In the genomic region with DNA sequence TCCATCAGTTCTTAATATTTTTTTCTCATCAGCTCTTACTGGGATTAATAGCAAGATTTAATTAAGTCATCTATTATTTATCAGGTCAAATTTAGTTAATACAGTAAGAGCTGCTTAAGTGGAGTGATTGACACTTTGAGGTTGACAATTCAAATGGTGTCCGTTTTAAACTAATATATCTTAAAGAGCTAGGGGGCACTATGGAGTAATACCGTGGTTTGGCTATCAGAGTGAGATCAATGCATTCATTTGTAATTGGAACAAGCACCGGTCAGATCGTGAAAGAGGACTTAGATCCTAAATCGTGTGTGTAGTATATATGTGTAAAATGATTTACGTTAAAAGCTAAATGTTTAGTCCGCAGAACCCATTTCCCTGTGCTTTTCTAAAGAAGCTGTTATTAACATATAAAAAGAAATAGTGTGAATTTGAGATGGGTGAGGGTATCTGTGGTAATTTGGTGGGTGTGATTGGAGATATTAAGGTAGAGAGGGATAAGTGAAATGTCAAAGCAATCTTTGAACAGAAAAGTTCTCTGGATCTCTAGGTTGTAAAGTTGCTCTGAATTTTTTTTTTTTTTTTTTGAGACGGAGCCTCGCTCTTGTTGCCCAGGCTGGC, we compare ENCODE assay signal across 8 cellular contexts. TPM values are rescaled to one million over a fixed set of nuclear protein-coding genes. Genes with fewer than 3 reads are reported as not detected.
DNase-seq lines count a peak whose midpoint lies in the region; ATAC-seq, FAIRE-seq and TF ChIP-seq lines count a peak whose summit lies in the region.

No MANE protein-coding gene starts in this region.

- H3K4me2 ChIP-seq in Loucy (ENCODE audit: low read depth, low read length, poor library complexity, severe bottlenecking): peak overlapping the region; percentile 93

- H3K4me1 ChIP-seq in Loucy (ENCODE audit: insufficient read depth, low read length, poor library complexity, severe bottlenecking): peaks cover 33% of the 10 kb centered on the region

- no peak for ATAC-seq in activated CD8-positive, alpha-beta memory T cell treated with anti-CD3 and anti-CD28 coated beads, Interleukin-2, amount 10 ng/mL, durations not matched to agents 7 days and 5 days

- TF ChIP-seq CTCF in Loucy (conservative IDR thresholded peaks at IDR 0.05; ENCODE audit: low read length): peak; percentile 75
- peak; percentile 52 to 64 (median 56) for TF ChIP-seq CTCF in nephron (IDR thresholded peaks at IDR 0.05; ENCODE audit: unreplicated experiment in 3 of 3)

- no peak overlapping the region for H3K27ac Mint-ChIP-seq in nephron
- no peak overlapping the region for H3K27ac Mint-ChIP-seq in activated CD8-positive, alpha-beta memory T cell treated with anti-CD3 and anti-CD28 coated beads, Interleukin-2, amount 10 ng/mL, durations not matched to agents 7 days and 5 days

- H3K36me3 Mint-ChIP-seq in nephron (ENCODE audit: low read depth): no peaks in the 10 kb centered on the region
- H3K36me3 Mint-ChIP-seq in activated CD8-positive, alpha-beta memory T cell treated with anti-CD3 and anti-CD28 coated beads, Interleukin-2, amount 10 ng/mL, durations not matched to agents 7 days and 5 days: no peaks in the 10 kb centered on the region

- H3K27me3 ChIP-seq in Loucy (ENCODE audit: insufficient read depth, low read length, poor library complexity, severe bottlenecking): no peaks in the 10 kb centered on the region

- FAIRE-seq in endometrium (lab: Jason Lieb, UNC): peak; percentile 70

- peak overlapping the region; percentile 77 for H3K9ac ChIP-seq in Loucy (ENCODE audit: low read depth, low read length, poor library complexity, severe bottlenecking)

- peak; percentile 65 to 68 for DNase-seq in NCI-H2081 (lab: John Stamatoyannopoulos, UW)
- no peak for DNase-seq in NCI-H2081 treated with DMSO at 0.1 percent for 48 hours (lab: John Stamatoyannopoulos, UW)
- DNase-seq in SKM-1 (lab: John Stamatoyannopoulos, UW; ENCODE audit: unreplicated experiment): peak; percentile 49
- no peak for DNase-seq in activated CD8-positive, alpha-beta memory T cell treated with anti-CD3 and anti-CD28 coated beads, Interleukin-2, amount 10 ng/mL, durations not matched to agents 7 days and 5 days
- DNase-seq in occipital lobe (lab: John Stamatoyannopoulos, UW): no peak

- H2AFZ ChIP-seq in Loucy (ENCODE audit: low read length): no peak overlapping the region

- peak overlapping the region; percentile 83 for H3K4me3 ChIP-seq in Loucy (ENCODE audit: low read length, poor library complexity, severe bottlenecking)

- H3K9me3 ChIP-seq in Loucy (ENCODE audit: insufficient read depth, low read depth, low read length): no peaks in the 10 kb centered on the region

- H4K20me1 ChIP-seq in Loucy (ENCODE audit: insufficient read depth, low read length, poor library complexity, severe bottlenecking): peaks cover 36% of the 10 kb centered on the region

- peaks cover 62% of the 10 kb centered on the region for H3K79me2 ChIP-seq in Loucy (ENCODE audit: insufficient read depth, low read length)

- H3K9me3 Mint-ChIP-seq in nephron: no peaks in the 10 kb centered on the region
- H3K9me3 Mint-ChIP-seq in activated CD8-positive, alpha-beta memory T cell treated with anti-CD3 and anti-CD28 coated beads, Interleukin-2, amount 10 ng/mL, durations not matched to agents 7 days and 5 days (ENCODE audit: low read depth): no peaks in the 10 kb centered on the region

- H3F3A ChIP-seq in Loucy (ENCODE audit: low read depth): no peaks in the 10 kb centered on the region

- H3K4me3 Mint-ChIP-seq in nephron: peak overlapping the region; percentile 91 to 98 (median 96)
- H3K4me3 Mint-ChIP-seq in activated CD8-positive, alpha-beta memory T cell treated with anti-CD3 and anti-CD28 coated beads, Interleukin-2, amount 10 ng/mL, durations not matched to agents 7 days and 5 days: no peak overlapping the region

- H3K36me3 ChIP-seq in Loucy (ENCODE audit: insufficient read depth, low read length): no peaks in the 10 kb centered on the region

- no peaks in the 10 kb centered on the region for H3K27me3 Mint-ChIP-seq in nephron (ENCODE audit: low read depth)
- H3K27me3 Mint-ChIP-seq in activated CD8-positive, alpha-beta memory T cell treated with anti-CD3 and anti-CD28 coated beads, Interleukin-2, amount 10 ng/mL, durations not matched to agents 7 days and 5 days: no peaks in the 10 kb centered on the region

- CTCF ChIA-PET in activated CD8-positive, alpha-beta memory T cell treated with anti-CD3 and anti-CD28 coated beads, Interleukin-2, amount 10 ng/mL, durations not matched to agents 7 days and 5 days (lab: Charles Lee): interaction anchor here (0.7 to 3.1 kb wide), 21 partner anchors 8 to 267 kb away, joined by 3 to 26 read pairs (median 4); a partner anchor contains a TSS

- H3K4me1 Mint-ChIP-seq in nephron: peaks cover 23% of the 10 kb centered on the region
- peaks cover 25% of the 10 kb centered on the region for H3K4me1 Mint-ChIP-seq in activated CD8-positive, alpha-beta memory T cell treated with anti-CD3 and anti-CD28 coated beads, Interleukin-2, amount 10 ng/mL, durations not matched to agents 7 days and 5 days

- H3K9me2 ChIP-seq in Loucy (replicated peaks; ENCODE audit: low read depth, low read length): no peaks in the 10 kb centered on the region

RNA-seq across cellular contexts. Expression of a gene that starts 2.3 kb away (rescaled TPM):
- 1 to 10 TPM; 7.9 to 9.7 TPM for total RNA-seq in activated CD8-positive, alpha-beta memory T cell treated with anti-CD3 and anti-CD28 coated beads, Interleukin-2, amount 10 ng/mL, durations not matched to agents 7 days and 5 days
- total RNA-seq in occipital lobe: 12.6 TPM

Comparison
In these comparisons a context has a peak if more than half of its experiments do, and no peak if none do; other contexts are left out.
1. DNase-seq: peak in NCI-H2081 (2 of 2) and SKM-1 (single experiment); none in NCI-H2081 treated with DMSO at 0.1 percent for 48 hours (single experiment), activated CD8-positive, alpha-beta memory T cell treated with anti-CD3 and anti-CD28 coated beads, Interleukin-2, amount 10 ng/mL, durations not matched to agents 7 days and 5 days (single experiment) and occipital lobe (single experiment).